14 cellular contexts compared by ENCODE assay signal in the genomic region with DNA sequence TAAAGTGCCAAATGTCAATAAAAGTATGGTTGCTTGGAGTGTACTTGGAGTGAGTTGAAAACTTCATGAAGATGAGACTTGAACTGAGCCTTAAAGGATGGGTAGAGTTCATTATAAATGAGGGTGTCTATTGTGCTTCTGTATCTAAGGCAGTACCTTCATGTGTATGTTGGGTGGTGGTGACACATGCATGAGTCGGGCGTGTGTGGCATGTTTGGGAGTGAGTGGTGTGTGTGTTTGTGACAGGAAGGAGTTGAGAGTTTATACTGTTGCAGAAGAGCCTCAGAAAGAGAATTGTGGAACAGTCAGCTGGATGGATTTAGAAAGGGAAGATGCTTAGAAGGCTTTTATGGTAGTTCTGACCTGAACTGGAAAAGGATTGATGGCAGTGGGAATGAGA. TPM values are rescaled to one million over a fixed set of nuclear protein-coding genes. Genes with fewer than 3 reads are reported as not detected.
A peak's percentile ranks its signal among the peaks of the same experiment; 100 is the strongest.
DNase-seq lines count a peak whose midpoint lies in the region; ATAC-seq and TF ChIP-seq lines count a peak whose summit lies in the region.
"Had no signal": no experiment of that assay in that cellular context is flagged by ENCODE, and none has a peak within 500 bp of the region (broad histone marks: within the 10 kb centered on the region; RNA-seq: fewer than 3 reads in every experiment).

No MANE protein-coding gene starts in this region.

- CTCF ChIA-PET in WTC11 (lab: Charles Lee), result no interaction called here

- ATAC-seq in CD4-positive, CD25-positive, alpha-beta regulatory T cell (ENCODE audit: low read depth in 2 of 2), result no peak
- ATAC-seq in WTC11 (no peak), memory B cell (ENCODE audit: low read depth) (no peak), GM18511 (IDR thresholded peaks at IDR 0.05; ENCODE audit: unreplicated experiment) (no peak)

- peaks cover 0 to 7% of the 10 kb centered on the region in 2 experiments for H3K9me3 ChIP-seq in CD4-positive, CD25-positive, alpha-beta regulatory T cell (ENCODE audit: control insufficient read depth in 2 of 2, low read length in 2 of 2)
- H3K9me3 ChIP-seq: adrenal gland had no signal

- no peak overlapping the region for H3K27ac ChIP-seq in CD4-positive, CD25-positive, alpha-beta regulatory T cell (ENCODE audit: insufficient read depth, low read length, poor library complexity, severe bottlenecking)
- H3K27ac ChIP-seq: adrenal gland; BLaER1 treated with 17β-estradiol and CSF1 and Interleukin-3, amounts not matched to agents 10 nM and 100 nM; hepatocyte had no signal

- no peak for TF ChIP-seq CTCF in WTC11 (IDR thresholded peaks at IDR 0.05)

- no peak for DNase-seq in CD4-positive, CD25-positive, alpha-beta regulatory T cell
- peak; percentile 33 for DNase-seq in EL
- no peak for DNase-seq in WTC11 (ENCODE audit: low spot score)
- DNase-seq in memory B cell (ENCODE audit: low spot score in 2 of 2), result no peak
- DNase-seq in NCI-H1436 treated with DMSO at 0.1 percent for 48 hours (lab: John Stamatoyannopoulos, UW), result no peak
- no peak for DNase-seq in D341Med (ENCODE audit: low spot score)
- no peak for DNase-seq in HK-2 (ENCODE audit: unreplicated experiment)
- DNase-seq: activated CD4-positive, alpha-beta T cell treated with anti-CD3 and anti-CD28 coated beads, Interleukin-2, amount 50 U/mL, for 4 hours; adrenal gland; NCI-H69; RPMI8226 had no signal

- peak overlapping the region; percentile 4 to 19 (median 11) for H3K27ac Mint-ChIP-seq in CD4-positive, CD25-positive, alpha-beta regulatory T cell
- peak overlapping the region; percentile 29 for H3K27ac Mint-ChIP-seq in WTC11
- peak overlapping the region; percentile 17 for H3K27ac Mint-ChIP-seq in memory B cell

- H3K27me3 ChIP-seq in CD4-positive, CD25-positive, alpha-beta regulatory T cell (ENCODE audit: control insufficient read depth, insufficient read depth, low read length), result no peaks in the 10 kb centered on the region
- H3K27me3 ChIP-seq: adrenal gland; BLaER1 treated with 17β-estradiol and CSF1 and Interleukin-3, amounts not matched to agents 10 nM and 100 nM; hepatocyte had no signal

- POLR2A ChIA-PET in WTC11 (lab: Charles Lee), result no interaction called here

- peak overlapping the region in 3 of 4 donors; percentile 7 to 27 (median 25) for H3K4me3 Mint-ChIP-seq in CD4-positive, CD25-positive, alpha-beta regulatory T cell
- H3K4me3 Mint-ChIP-seq in WTC11, result no peak overlapping the region
- no peak overlapping the region for H3K4me3 Mint-ChIP-seq in memory B cell

- H3K27me3 Mint-ChIP-seq in CD4-positive, CD25-positive, alpha-beta regulatory T cell, result no peaks in the 10 kb centered on the region
- H3K27me3 Mint-ChIP-seq in WTC11 (ENCODE audit: low read depth) (no peaks in the 10 kb centered on the region), memory B cell (no peaks in the 10 kb centered on the region)

- peaks cover 5% of the 10 kb centered on the region for H3K4me1 ChIP-seq in CD4-positive, CD25-positive, alpha-beta regulatory T cell (ENCODE audit: control insufficient read depth, insufficient read depth, low read length, poor library complexity, severe bottlenecking)

- peak overlapping the region; percentile 38 for H3K4me3 ChIP-seq in CD4-positive, CD25-positive, alpha-beta regulatory T cell (ENCODE audit: low read depth, low read length)
- H3K4me3 ChIP-seq: adrenal gland; BLaER1 treated with 17β-estradiol and CSF1 and Interleukin-3, amounts not matched to agents 10 nM and 100 nM; hepatocyte had no signal

- no peaks in the 10 kb centered on the region for H3K36me3 ChIP-seq in CD4-positive, CD25-positive, alpha-beta regulatory T cell (ENCODE audit: control insufficient read depth, insufficient read depth, low read length)
- H3K36me3 ChIP-seq: adrenal gland had no signal

- peaks cover 0 to 5% (median 0%) of the 10 kb centered on the region in 7 donors for H3K9me3 Mint-ChIP-seq in CD4-positive, CD25-positive, alpha-beta regulatory T cell
- H3K9me3 Mint-ChIP-seq in WTC11 (peaks cover 11% of the 10 kb centered on the region), memory B cell (peaks cover 2% of the 10 kb centered on the region)

- peaks cover 40 to 58% (median 47%) of the 10 kb centered on the region in 4 donors for H3K4me1 Mint-ChIP-seq in CD4-positive, CD25-positive, alpha-beta regulatory T cell
- H3K4me1 Mint-ChIP-seq in WTC11 (peaks cover 2% of the 10 kb centered on the region; the same call in 1 of the 2 replicates), memory B cell (peaks cover 27% of the 10 kb centered on the region)

- peaks cover 17% of the 10 kb centered on the region for H3K36me3 Mint-ChIP-seq in CD4-positive, CD25-positive, alpha-beta regulatory T cell
- H3K36me3 Mint-ChIP-seq in WTC11, result peaks cover 16% of the 10 kb centered on the region
- H3K36me3 Mint-ChIP-seq in memory B cell, result peaks cover 12% of the 10 kb centered on the region

TF ChIP-seq in WTC11, 78 proteins besides CTCF, POLR2A, EP300 and RAD21 (continues in another document):
- TF ChIP-seq SMAD4 (CRISPR knock-in tag; IDR thresholded peaks at IDR 0.05), result no peak
- TF ChIP-seq NR3C1 (CRISPR knock-in tag; conservative IDR thresholded peaks at IDR 0.05; ENCODE audit: low read depth), result no peak
- no peak for TF ChIP-seq ZSCAN18 (CRISPR knock-in tag; IDR thresholded peaks at IDR 0.05)
- TF ChIP-seq TEAD4 (CRISPR knock-in tag; IDR thresholded peaks at IDR 0.05), result no peak
- TF ChIP-seq, protein P1, sequence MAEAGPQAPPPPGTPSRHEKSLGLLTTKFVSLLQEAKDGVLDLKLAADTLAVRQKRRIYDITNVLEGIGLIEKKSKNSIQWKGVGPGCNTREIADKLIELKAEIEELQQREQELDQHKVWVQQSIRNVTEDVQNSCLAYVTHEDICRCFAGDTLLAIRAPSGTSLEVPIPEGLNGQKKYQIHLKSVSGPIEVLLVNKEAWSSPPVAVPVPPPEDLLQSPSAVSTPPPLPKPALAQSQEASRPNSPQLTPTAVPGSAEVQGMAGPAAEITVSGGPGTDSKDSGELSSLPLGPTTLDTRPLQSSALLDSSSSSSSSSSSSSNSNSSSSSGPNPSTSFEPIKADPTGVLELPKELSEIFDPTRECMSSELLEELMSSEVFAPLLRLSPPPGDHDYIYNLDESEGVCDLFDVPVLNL (CRISPR knock-in tag; IDR thresholded peaks at IDR 0.05; ENCODE audit: borderline replicate concordance, low read depth), result no peak
- no peak for TF ChIP-seq GTF2I (CRISPR knock-in tag; conservative IDR thresholded peaks at IDR 0.05)
- TF ChIP-seq, protein P2, sequence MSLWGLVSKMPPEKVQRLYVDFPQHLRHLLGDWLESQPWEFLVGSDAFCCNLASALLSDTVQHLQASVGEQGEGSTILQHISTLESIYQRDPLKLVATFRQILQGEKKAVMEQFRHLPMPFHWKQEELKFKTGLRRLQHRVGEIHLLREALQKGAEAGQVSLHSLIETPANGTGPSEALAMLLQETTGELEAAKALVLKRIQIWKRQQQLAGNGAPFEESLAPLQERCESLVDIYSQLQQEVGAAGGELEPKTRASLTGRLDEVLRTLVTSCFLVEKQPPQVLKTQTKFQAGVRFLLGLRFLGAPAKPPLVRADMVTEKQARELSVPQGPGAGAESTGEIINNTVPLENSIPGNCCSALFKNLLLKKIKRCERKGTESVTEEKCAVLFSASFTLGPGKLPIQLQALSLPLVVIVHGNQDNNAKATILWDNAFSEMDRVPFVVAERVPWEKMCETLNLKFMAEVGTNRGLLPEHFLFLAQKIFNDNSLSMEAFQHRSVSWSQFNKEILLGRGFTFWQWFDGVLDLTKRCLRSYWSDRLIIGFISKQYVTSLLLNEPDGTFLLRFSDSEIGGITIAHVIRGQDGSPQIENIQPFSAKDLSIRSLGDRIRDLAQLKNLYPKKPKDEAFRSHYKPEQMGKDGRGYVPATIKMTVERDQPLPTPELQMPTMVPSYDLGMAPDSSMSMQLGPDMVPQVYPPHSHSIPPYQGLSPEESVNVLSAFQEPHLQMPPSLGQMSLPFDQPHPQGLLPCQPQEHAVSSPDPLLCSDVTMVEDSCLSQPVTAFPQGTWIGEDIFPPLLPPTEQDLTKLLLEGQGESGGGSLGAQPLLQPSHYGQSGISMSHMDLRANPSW (CRISPR knock-in tag; conservative IDR thresholded peaks at IDR 0.05; ENCODE audit: low read depth), result no peak
- TF ChIP-seq RORB (CRISPR knock-in tag; IDR thresholded peaks at IDR 0.05), result no peak
- TF ChIP-seq ATF6 (CRISPR knock-in tag; IDR thresholded peaks at IDR 0.05), result no peak
- no peak for TF ChIP-seq TCF7 (CRISPR knock-in tag; IDR thresholded peaks at IDR 0.05; ENCODE audit: low read depth)
- TF ChIP-seq ZNF416 (CRISPR knock-in tag; IDR thresholded peaks at IDR 0.05), result no peak
- no peak for TF ChIP-seq ZNF317 (CRISPR knock-in tag; IDR thresholded peaks at IDR 0.05; ENCODE audit: borderline replicate concordance, low read depth)

RNA-seq across cellular contexts. Expression of gene ZRANB1, which starts 6.0 kb away (rescaled TPM):
- 27.8 TPM for total RNA-seq in CD4-positive, CD25-positive, alpha-beta regulatory T cell
- 1 to 10 TPM; 6.6 to 9.4 (median 6.8) TPM for polyA plus RNA-seq in CD4-positive, CD25-positive, alpha-beta regulatory T cell
- total RNA-seq in WTC11 (2021), result 13.9 to 15.9 TPM (median 15.3 TPM) in 3 replicates

Comparison
In these comparisons a context has a peak if more than half of its experiments do, and no peak if none do; other contexts are left out.
1. H3K4me3 Mint-ChIP-seq: peak in CD4-positive, CD25-positive, alpha-beta regulatory T cell (3 of 4); none in WTC11 (single experiment) and memory B cell (single experiment).
2. Peak in every context shown above with its lines, with median percentiles within 50 percentile points of each other: H3K27ac Mint-ChIP-seq.